In genomic region chr9:131478421-131478868, GRCh38 we compare ENCODE assay signal across 8 cellular contexts. TPM values are rescaled to one million over a fixed set of nuclear protein-coding genes. Genes with fewer than 3 reads are reported as not detected.
DNase-seq lines count a peak whose midpoint lies in the region; ATAC-seq and TF ChIP-seq lines count a peak whose summit lies in the region.

No MANE protein-coding gene starts in this region.

- CTCF ChIA-PET in Panc1 (lab: Charles Lee), result no interaction called here

- no TSS peak for BruUV-seq in Panc1 (replicated peaks; lab: Mats Ljungman, UMichigan)

- no peaks in the 10 kb centered on the region for H3K4me1 ChIP-seq in Panc1 (ENCODE audit: control insufficient read depth, insufficient read depth, low read length)
- H3K4me1 ChIP-seq in left ventricle myocardium inferior, result peaks cover 66% of the 10 kb centered on the region

- no peaks in the 10 kb centered on the region for H3K9me3 ChIP-seq in Panc1 (ENCODE audit: control insufficient read depth, insufficient read depth, low read depth, low read length)
- H3K9me3 ChIP-seq in left ventricle myocardium inferior (replicated peaks), result no peaks in the 10 kb centered on the region

- intact Hi-C loops in Panc1 (cut with micrococcal nuclease; ENCODE audit: unreplicated experiment), result no loop called here
- intact Hi-C loops in left ventricle myocardium inferior (cut with micrococcal nuclease), result loop anchor here (10.0 kb wide), 1 partner anchor 114 kb away; no protein-coding TSS in a partner anchor

- H3K4me3 ChIP-seq in Panc1 (ENCODE audit: low read depth in 2 of 2, low read length in 2 of 2), result no peak overlapping the region
- H3K4me3 ChIP-seq in left ventricle myocardium inferior, result no peak overlapping the region

- POLR2A ChIA-PET in Panc1 (lab: Charles Lee), result no interaction called here

- no peak for ATAC-seq in Panc1
- no peak for ATAC-seq in HG03439 (IDR thresholded peaks at IDR 0.05; ENCODE audit: unreplicated experiment)
- ATAC-seq in HG03469 (IDR thresholded peaks at IDR 0.05; ENCODE audit: unreplicated experiment), result no peak

- H3K27ac ChIP-seq in Panc1 (ENCODE audit: low read length) (no peak overlapping the region), left ventricle myocardium inferior (replicated peaks) (peak overlapping the region; percentile 84)

- DNase-seq in NCI-H1105 (lab: John Stamatoyannopoulos, UW), result peak; percentile 4
- DNase-seq in NCI-H1105 treated with DMSO at 0.1 percent for 48 hours (lab: John Stamatoyannopoulos, UW), result no peak
- no peak for DNase-seq in Panc1 (ENCODE audit: low read depth, low spot score)
- DNase-seq in activated naive CD4-positive, alpha-beta T cell (lab: John Stamatoyannopoulos, UW), result peak; percentile 14 to 57 (median 23)
- DNase-seq in left ventricle myocardium inferior, result peak; percentile 41
- peak; percentile 36 for DNase-seq in stimulated activated CD4-positive, alpha-beta T cell treated with anti-CD3 and anti-CD28 coated beads, Interleukin-2, amount 100 ng/mL, for 4 hours (ENCODE audit: low read depth)

- H3K27me3 ChIP-seq in Panc1 (ENCODE audit: control insufficient read depth, insufficient read depth, low read length) (no peaks in the 10 kb centered on the region), left ventricle myocardium inferior (ENCODE audit: low read depth) (no peaks in the 10 kb centered on the region)

- TF ChIP-seq CTCF in Panc1 (IDR thresholded peaks at IDR 0.05) (peak; percentile 83), left ventricle myocardium inferior (IDR thresholded peaks at IDR 0.05; ENCODE audit: borderline replicate concordance) (peak; percentile 67)

- in situ Hi-C loops in Panc1 (cut with HindIII; ENCODE audit: low pct_unique_long_range_greater_than_20kb, low sequenced_read_pairs), result no loop called here

- peaks cover 28% of the 10 kb centered on the region for H3K36me3 ChIP-seq in Panc1 (ENCODE audit: control insufficient read depth, insufficient read depth, low read length)
- peaks cover 99% of the 10 kb centered on the region for H3K36me3 ChIP-seq in left ventricle myocardium inferior

RNA-seq across cellular contexts. Expression of gene POMT1, which starts 24.3 kb away (rescaled TPM):
- 58.0 TPM for total RNA-seq in Panc1 (2021; ENCODE audit: unreplicated experiment)
- 60.7 TPM for polyA plus RNA-seq in Panc1 (2012; ENCODE audit: insufficient read length)
- 19.3 TPM for total RNA-seq in left ventricle myocardium inferior

RNA-seq across cellular contexts. Expression of gene UCK1, which starts 52.6 kb away (rescaled TPM):
- 30.2 TPM for total RNA-seq in Panc1 (2021; ENCODE audit: unreplicated experiment)
- polyA plus RNA-seq in Panc1 (2012; ENCODE audit: insufficient read length), result 40.4 TPM
- total RNA-seq in left ventricle myocardium inferior, result 23.0 TPM

Comparison
In these comparisons a context has a peak if more than half of its experiments do, and no peak if none do; other contexts are left out.
1. DNase-seq: peak in NCI-H1105 (single experiment), activated naive CD4-positive, alpha-beta T cell (4 of 4), left ventricle myocardium inferior (single experiment) and stimulated activated CD4-positive, alpha-beta T cell treated with anti-CD3 and anti-CD28 coated beads, Interleukin-2, amount 100 ng/mL, for 4 hours (single experiment); none in NCI-H1105 treated with DMSO at 0.1 percent for 48 hours (single experiment) and Panc1 (single experiment).